In genomic region chr12:108618953-108619274, GRCh38 we compare ENCODE assay signal across 1 cellular context. TPM values are rescaled to one million over a fixed set of nuclear protein-coding genes. Genes with fewer than 3 reads are reported as not detected.
"Had no signal": no experiment of that assay in that cellular context is flagged by ENCODE, and none has a peak within 500 bp of the region (broad histone marks: within the 10 kb centered on the region; RNA-seq: fewer than 3 reads in every experiment).

No MANE protein-coding gene starts in this region.

RNA-seq across cellular contexts. Expression of gene TMEM119, which starts 21.0 kb away (rescaled TPM):
- total RNA-seq: lung microvascular endothelial cell had no signal
